Comparison of ENCODE assay signal across 9 cellular contexts in genomic region chr12:53048780-53049401, GRCh38. TPM values are rescaled to one million over a fixed set of nuclear protein-coding genes. Genes with fewer than 3 reads are reported as not detected.
A peak's percentile ranks its signal among the peaks of the same experiment; 100 is the strongest.
DNase-seq lines count a peak whose midpoint lies in the region; ATAC-seq and TF ChIP-seq lines count a peak whose summit lies in the region.
"Had no signal": no experiment of that assay in that cellular context is flagged by ENCODE, and none has a peak within 500 bp of the region (broad histone marks: within the 10 kb centered on the region; RNA-seq: fewer than 3 reads in every experiment).

No MANE protein-coding gene starts in this region.

- peaks cover 0 to 7% of the 10 kb centered on the region in 2 experiments; a peak in 1 of 3 replicates for H3K36me3 ChIP-seq in HEK293 (ENCODE audit: control insufficient read depth in 2 of 2, insufficient read depth in 1 of 2, low read length in 2 of 2)
- peaks cover 0 to 18% (median 0%) of the 10 kb centered on the region in 6 donors for H3K36me3 ChIP-seq in spleen

- in situ Hi-C loops in astrocyte of the spinal cord (cut with HindIII; ENCODE audit: low sequenced_read_pairs), result no loop called here

- TF ChIP-seq POLR2A in spleen (IDR thresholded peaks at IDR 0.05), result no peak

- no peak for ATAC-seq in esophagus mucosa

- CTCF ChIA-PET in HEK293 (lab: Yijun Ruan, JAX), result interaction anchor here (0.6 to 2.4 kb wide), 15 partner anchors 8 to 682 kb away, joined by 3 to 16 read pairs (median 3); partner anchors contain the start of genes EIF4B and KRT85

- peaks cover 0 to 9% (median 0%) of the 10 kb centered on the region in 7 donors for H3K27me3 ChIP-seq in spleen (replicated peaks in 1 of 7)

- 59 to 77% (median 61%) methylated on average over 6 of the region's 6 CpGs for WGBS in spleen, 5 donors

- TF ChIP-seq CTCF in HEK293 (tag by site-specific recombination; IDR thresholded peaks at IDR 0.05), result no peak
- TF ChIP-seq CTCF in astrocyte of the spinal cord (IDR thresholded peaks at IDR 0.05; ENCODE audit: low read depth, low read length), result no peak
- no peak for TF ChIP-seq CTCF in spleen (IDR thresholded peaks at IDR 0.05 in 8 of 11, conservative IDR thresholded peaks at IDR 0.05 in 3 of 11)

- DNase-seq in astrocyte of the spinal cord (ENCODE audit: low read depth, low spot score) (peak; percentile 74), islet precursor cell (peak; percentile 92), spleen (peak; percentile 81), KG1 (lab: John Stamatoyannopoulos, UW) (no peak), NCI-H2107 treated with DMSO at 0.1 percent for 48 hours (lab: John Stamatoyannopoulos, UW; ENCODE audit: unreplicated experiment) (no peak)
- no peak for DNase-seq in effector CD4-positive, alpha-beta T cell

- no peaks in the 10 kb centered on the region for H3K9me3 ChIP-seq in HEK293 (ENCODE audit: control insufficient read depth, insufficient read depth, low read depth, low read length)
- H3K9me3 ChIP-seq in spleen, result no peaks in the 10 kb centered on the region

- H3K4me1 ChIP-seq in HEK293 (ENCODE audit: control insufficient read depth, insufficient read depth, low read length) (peaks cover 40% of the 10 kb centered on the region), spleen (peaks cover 22 to 91% (median 57%) of the 10 kb centered on the region in 6 donors)

- H3K27ac ChIP-seq in HEK293 (ENCODE audit: extremely low read depth, low read depth, low read length), result peak overlapping the region; percentile 81
- H3K27ac ChIP-seq in spleen, result peak overlapping the region; percentile 77 to 94 (median 89)

- no peak overlapping the region for H3K4me3 ChIP-seq in HEK293 (ENCODE audit: low read depth, low read length)
- H3K4me3 ChIP-seq in astrocyte of the spinal cord (ENCODE audit: low read depth, low read length), result peak overlapping the region; percentile 51
- H3K4me3 ChIP-seq in spleen, result peak overlapping the region in 7 of 8 donors; percentile 16 to 78 (median 67)

- intact Hi-C loops in spleen (cut with DNase I; ENCODE audit: low total_unique reads), result no loop called here

- POLR2A ChIA-PET in HEK293 (lab: Yijun Ruan, JAX), result interaction anchor here (0.5 to 2.1 kb wide), 6 partner anchors 8 to 1110 kb away, joined by 4 to 11 read pairs (median 4); partner anchors contain the start of genes EIF4B, MAP3K12 and SPRYD3

TF ChIP-seq in HEK293, 187 proteins besides CTCF, POLR2A, EP300 and RAD21 (continues in another document):
- TF ChIP-seq PRDM10 (tag by site-specific recombination; IDR thresholded peaks at IDR 0.05) (peak; percentile 94), ZNF366 (tag by site-specific recombination; conservative IDR thresholded peaks at IDR 0.05) (peak; percentile 54; the same call in 1 of the 2 replicates), ZNF394 (tag by site-specific recombination; IDR thresholded peaks at IDR 0.05; ENCODE audit: borderline replicate concordance) (peak; percentile 31; the same call in 1 of the 2 replicates), MZF1 (tag by site-specific recombination; IDR thresholded peaks at IDR 0.05; ENCODE audit: borderline replicate concordance) (peak; percentile 49), ZNF398 (tag by site-specific recombination; IDR thresholded peaks at IDR 0.05) (peak; percentile 67; the same call in 1 of the 2 replicates), ZSCAN4 (tag by site-specific recombination; IDR thresholded peaks at IDR 0.05) (no peak), ZBTB8A (tag by site-specific recombination; IDR thresholded peaks at IDR 0.05) (peak; percentile 65), SP7 (tag by site-specific recombination; IDR thresholded peaks at IDR 0.05) (no peak), ZNF169 (tag by site-specific recombination; IDR thresholded peaks at IDR 0.05) (no peak), ZEB2 (tag by site-specific recombination; IDR thresholded peaks at IDR 0.05) (peak; percentile 12; the same call in 1 of the 2 replicates), ZNF513 (tag by site-specific recombination; IDR thresholded peaks at IDR 0.05) (no peak), WT1 (tag by site-specific recombination; IDR thresholded peaks at IDR 0.05) (peak; percentile 95), ZNF335 (tag by site-specific recombination; conservative IDR thresholded peaks at IDR 0.05) (0 out of 2 replicates have a peak, but pooled peaks have one; percentile 19), ZBTB17 (tag by site-specific recombination; IDR thresholded peaks at IDR 0.05) (0 out of 2 replicates have a peak, but pooled peaks have one; percentile 11), GLIS1 (tag by site-specific recombination; IDR thresholded peaks at IDR 0.05) (peak; percentile 92)

RNA-seq across cellular contexts. Expression of gene TNS2, which starts 1.0 kb away (rescaled TPM):
- total RNA-seq in spleen, result 100 to 1,000 TPM in 6 of 7 donors, 10 to 100 TPM in 1; 72.4 to 301 (median 170) TPM
- 100 to 1,000 TPM in 1 of 3 donors, 10 to 100 TPM in 2; 36.6 to 159 (median 67.5) TPM for polyA plus RNA-seq in spleen
- 10.6 TPM for total RNA-seq in esophagus mucosa
- polyA plus RNA-seq: IgD-negative memory B cell had no signal

RNA-seq across cellular contexts. Expression of gene SPRYD3, which starts 30.3 kb away (rescaled TPM):
- total RNA-seq in spleen (10 to 100 TPM; 29.2 to 44.5 (median 36.4) TPM), esophagus mucosa (29.3 TPM)
- 10 to 100 TPM; 10.8 to 31.0 (median 15.9) TPM for polyA plus RNA-seq in spleen

RNA-seq across cellular contexts. Expression of gene EIF4B, which starts 42.6 kb away (rescaled TPM):
- total RNA-seq in spleen (100 to 1,000 TPM; 379 to 490 (median 468) TPM), esophagus mucosa (344 TPM)
- polyA plus RNA-seq in spleen, result 100 to 1,000 TPM; 105 to 132 (median 119) TPM

RNA-seq across cellular contexts. Expression of gene IGFBP6, which starts 48.6 kb away (rescaled TPM):
- total RNA-seq in spleen (100 to 1,000 TPM in 2 of 7 donors, 10 to 100 TPM in 5; 35.2 to 183 (median 75.6) TPM), esophagus mucosa (50.5 TPM)
- polyA plus RNA-seq in spleen, result 100 to 1,000 TPM in 2 of 3 donors, 10 to 100 TPM in 1; 37.1 to 144 (median 130) TPM

RNA-seq across cellular contexts. Expression of gene SOAT2, which starts 54.4 kb away (rescaled TPM):
- total RNA-seq in spleen (under 1 TPM in 6 of 7 donors, not detected in 1; 0.37 to 0.80 (median 0.54) TPM), esophagus mucosa (not detected)
- 1 to 10 TPM in 1 of 3 donors, under 1 TPM in 2; 0.52 to 2.2 (median 0.99) TPM for polyA plus RNA-seq in spleen
- polyA plus RNA-seq: IgD-negative memory B cell had no signal

Comparison
In these comparisons a context has a peak if more than half of its experiments do, and no peak if none do; other contexts are left out.
1. DNase-seq: peak in astrocyte of the spinal cord (single experiment), islet precursor cell (single experiment) and spleen (single experiment); none in effector CD4-positive, alpha-beta T cell (single experiment), KG1 (single experiment) and NCI-H2107 treated with DMSO at 0.1 percent for 48 hours (single experiment).